Comparison of ENCODE assay signal across 21 cellular contexts in the genomic region with DNA sequence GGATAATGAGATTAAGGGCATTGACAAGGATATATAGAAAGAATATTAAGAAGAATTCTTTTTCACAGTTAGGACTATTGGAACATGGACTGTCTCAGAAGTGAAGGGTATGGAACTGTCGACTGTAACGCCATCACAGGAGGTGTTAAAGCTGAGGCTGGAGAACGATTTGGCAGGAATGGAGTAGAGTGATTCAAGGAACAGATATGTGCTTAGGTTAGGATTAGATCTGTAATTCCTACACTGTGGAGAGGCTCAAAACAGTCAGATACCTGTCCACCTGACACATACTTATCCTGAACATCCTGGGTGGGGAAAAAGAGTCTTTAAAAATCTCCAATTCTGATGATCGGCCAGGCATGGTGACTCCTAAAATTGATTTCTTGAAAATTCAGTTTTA. TPM values are rescaled to one million over a fixed set of nuclear protein-coding genes. Genes with fewer than 3 reads are reported as not detected.
"Had no signal": no experiment of that assay in that cellular context is flagged by ENCODE, and none has a peak within 500 bp of the region (broad histone marks: within the 10 kb centered on the region; RNA-seq: fewer than 3 reads in every experiment).

No MANE protein-coding gene starts in this region.

- H3K27me3 ChIP-seq: brain microvascular endothelial cell, right atrium auricular region, suprapubic skin, transverse colon had no signal

- H3K36me3 ChIP-seq: prostate gland, right atrium auricular region, suprapubic skin, transverse colon had no signal

- ATAC-seq: activated CD8-positive, alpha-beta T cell treated with anti-CD3 and anti-CD28 coated beads, Interleukin-2, amount 10 ng/mL, durations not matched to agents 7 days and 5 days; activated naive CD8-positive, alpha-beta T cell treated with anti-CD3 and anti-CD28 coated beads, Interleukin-2, amount 50 U/mL, for 24 hours; effector memory CD8-positive, alpha-beta T cell; esophagus mucosa; naive thymus-derived CD4-positive, alpha-beta T cell; T-cell had no signal

- H3K4me3 ChIP-seq: prostate gland, right atrium auricular region, suprapubic skin, transverse colon had no signal

- H3K9me3 ChIP-seq: prostate gland, right atrium auricular region, suprapubic skin, transverse colon had no signal

- H3K27ac ChIP-seq: brain microvascular endothelial cell, prostate gland, suprapubic skin, WERI-Rb-1 had no signal

- H3K4me1 ChIP-seq: prostate gland, suprapubic skin had no signal

- DNase-seq: activated CD4-positive, alpha-beta T cell treated with anti-CD3 and anti-CD28 coated beads for 1 hour; activated CD4-positive, alpha-beta T cell treated with anti-CD3 and anti-CD28 coated beads, Interleukin-2, amount 50 U/mL, for 1 hour; activated CD8-positive, alpha-beta T cell treated with anti-CD3 and anti-CD28 coated beads, Interleukin-2, amount 10 ng/mL, durations not matched to agents 7 days and 5 days; activated gamma-delta T cell; activated naive CD4-positive, alpha-beta T cell treated with anti-CD3 and anti-CD28 coated beads, Interleukin-2, amount 50 U/mL, for 16 hours; activated naive CD8-positive, alpha-beta T cell treated with anti-CD3 and anti-CD28 coated beads, Interleukin-2, amount 50 U/mL, for 24 hours; brain microvascular endothelial cell; caudate nucleus; effector memory CD8-positive, alpha-beta T cell; head of caudate nucleus; hypothalamus; naive thymus-derived CD4-positive, alpha-beta T cell; stimulated activated CD4-positive, alpha-beta T cell treated with anti-CD3 and anti-CD28 coated beads, Interleukin-12 subunit alpha, Interleukin-12 subunit beta, amount 100 ng/mL, for 4 hours; T-cell; transverse colon; WERI-Rb-1 had no signal

RNA-seq across cellular contexts. Expression of a gene that starts 30.9 kb away (rescaled TPM):
- total RNA-seq: activated T-helper 1 cell treated with anti-CD3 and anti-CD28 coated beads, Interleukin-12 subunit alpha, Interleukin-12 subunit beta, Interleukin-2, Interleukin-4 antibody, amounts not matched to agents 30 ng/mL and 10 ng/mL and 1 ng/mL, durations not matched to agents 14 hours and 24 hours and 36 hours had no signal
